ENCODE assay signal across 16 cellular contexts in the genomic region with DNA sequence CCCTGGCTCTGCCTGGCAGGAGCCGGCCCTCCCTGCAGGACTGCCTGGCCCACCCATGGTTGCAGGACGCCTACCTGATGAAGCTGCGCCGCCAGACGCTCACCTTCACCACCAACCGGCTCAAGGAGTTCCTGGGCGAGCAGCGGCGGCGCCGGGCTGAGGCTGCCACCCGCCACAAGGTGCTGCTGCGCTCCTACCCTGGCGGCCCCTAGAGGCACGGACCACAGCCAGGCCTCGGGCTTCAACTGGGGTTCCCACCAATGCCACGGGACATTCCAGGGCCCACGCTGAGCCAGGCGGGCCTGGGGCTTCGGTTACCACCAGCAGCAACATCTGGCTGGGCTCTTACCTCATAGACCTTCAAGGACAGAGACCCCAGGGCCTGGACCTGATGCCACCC. TPM values are rescaled to one million over a fixed set of nuclear protein-coding genes. Genes with fewer than 3 reads are reported as not detected.
"Had no signal": no experiment of that assay in that cellular context is flagged by ENCODE, and none has a peak within 500 bp of the region (broad histone marks: within the 10 kb centered on the region; RNA-seq: fewer than 3 reads in every experiment).

No MANE protein-coding gene starts in this region.

- H3K9me3 ChIP-seq: lower lobe of right lung, psoas muscle, suprapubic skin had no signal

- H3K27ac ChIP-seq: hepatocyte, lower lobe of right lung, psoas muscle, suprapubic skin had no signal

- H3K9me3 Mint-ChIP-seq: activated CD4-positive, alpha-beta T cell treated with anti-CD3 and anti-CD28 coated beads, Interleukin-2, amount 10 ng/mL, durations not matched to agents 7 days and 5 days; central memory CD8-positive, alpha-beta T cell; natural killer cell; T-cell had no signal

- DNase-seq: activated CD4-positive, alpha-beta T cell treated with anti-CD3 and anti-CD28 coated beads, Interleukin-2, amount 10 ng/mL, durations not matched to agents 7 days and 5 days; activated CD4-positive, CD25-positive, alpha-beta regulatory T cell; activated naive CD4-positive, alpha-beta T cell treated with anti-CD3 and anti-CD28 coated beads, Interleukin-2, amount 50 U/mL, for 16 hours; effector memory CD4-positive, alpha-beta T cell; lower lobe of right lung; natural killer cell; psoas muscle; stimulated activated CD4-positive, alpha-beta T cell treated with anti-CD3 and anti-CD28 coated beads, Interleukin-12 subunit alpha, Interleukin-12 subunit beta, amount 100 ng/mL, for 4 hours; stimulated activated naive CD4-positive, alpha-beta T cell; T-cell had no signal

- H3K27ac Mint-ChIP-seq: activated CD4-positive, alpha-beta T cell treated with anti-CD3 and anti-CD28 coated beads, Interleukin-2, amount 10 ng/mL, durations not matched to agents 7 days and 5 days; natural killer cell; T-cell had no signal

- H3K36me3 ChIP-seq: lower lobe of right lung, suprapubic skin had no signal

- ATAC-seq: lower lobe of right lung, natural killer cell, psoas muscle, T-cell had no signal

- H2AFZ ChIP-seq: hepatocyte had no signal

- H3K4me3 Mint-ChIP-seq: activated CD4-positive, alpha-beta T cell treated with anti-CD3 and anti-CD28 coated beads, Interleukin-2, amount 10 ng/mL, durations not matched to agents 7 days and 5 days; central memory CD8-positive, alpha-beta T cell; natural killer cell; T-cell had no signal

- H3K36me3 Mint-ChIP-seq: natural killer cell, T-cell had no signal

- H3K4me2 ChIP-seq: hepatocyte had no signal

- H3K4me3 ChIP-seq: hepatocyte, lower lobe of right lung, psoas muscle, suprapubic skin had no signal

RNA-seq across cellular contexts. Expression of a gene that starts 21.7 kb away (rescaled TPM):
- total RNA-seq: activated CD4-positive, alpha-beta T cell treated with anti-CD3 and anti-CD28 coated beads, Interleukin-2, amount 10 ng/mL, durations not matched to agents 7 days and 5 days; activated CD8-positive, alpha-beta memory T cell treated with anti-CD3 and anti-CD28 coated beads for 36 hours; epithelial cell of proximal tubule; hepatocyte; mononuclear cell; suprapubic skin had no signal
- polyA plus RNA-seq: hepatocyte had no signal

RNA-seq across cellular contexts. Expression of a gene that starts 51.3 kb away (rescaled TPM):
- total RNA-seq: mononuclear cell had no signal
